16 cellular contexts compared by ENCODE assay signal in genomic region chr2:172969171-172969570, GRCh38.
"Had no signal": no experiment of that assay in that cellular context is flagged by ENCODE, and none has a peak within 500 bp of the region (broad histone marks: within the 10 kb centered on the region; RNA-seq: fewer than 3 reads in every experiment).

No MANE protein-coding gene starts in this region.

- H3K4me1 ChIP-seq: colonic mucosa, sigmoid colon, uterus had no signal

- ATAC-seq: activated CD8-positive, alpha-beta T cell treated with anti-CD3 and anti-CD28 coated beads, Interleukin-2, amount 10 ng/mL, durations not matched to agents 7 days and 5 days; left cardiac atrium; mucosa of descending colon; natural killer cell; psoas muscle; stimulated activated naive CD8-positive, alpha-beta T cell treated with anti-CD3 and anti-CD28 coated beads, Interleukin-15, amount 100 ng/mL, for 72 hours had no signal

- H3K27me3 ChIP-seq: colonic mucosa, sigmoid colon, thyroid gland, uterus had no signal

- H3K27ac ChIP-seq: colonic mucosa, psoas muscle, sigmoid colon, thyroid gland had no signal

- DNase-seq: activated CD8-positive, alpha-beta T cell treated with anti-CD3 and anti-CD28 coated beads, Interleukin-2, amount 10 ng/mL, durations not matched to agents 7 days and 5 days; activated naive CD4-positive, alpha-beta T cell treated with Interleukin-2 at 50 U/mL for 16 hours; caudate nucleus; colonic mucosa; immature natural killer cell; left cardiac atrium; mucosa of descending colon; natural killer cell; occipital lobe; psoas muscle; sigmoid colon; stimulated activated CD4-positive, alpha-beta T cell treated with anti-CD3 and anti-CD28 coated beads, Interleukin-4, amount 100 ng/mL, for 1 hour; stimulated activated CD8-positive, alpha-beta memory T cell treated with anti-CD3 and anti-CD28 coated beads, Interleukin-4, amount 100 ng/mL, for 48 hours; stimulated activated naive CD8-positive, alpha-beta T cell treated with anti-CD3 and anti-CD28 coated beads, Interleukin-15, amount 100 ng/mL, for 72 hours; thyroid gland; uterus had no signal

- H3K4me3 ChIP-seq: colonic mucosa, mucosa of descending colon, psoas muscle, sigmoid colon, thyroid gland, uterus had no signal

- H3K9me3 ChIP-seq: colonic mucosa, mucosa of descending colon, psoas muscle, sigmoid colon, thyroid gland, uterus had no signal

- H3K36me3 ChIP-seq: colonic mucosa, sigmoid colon, thyroid gland, uterus had no signal
